Comparison of ENCODE assay signal across 8 cellular contexts in the genomic region with DNA sequence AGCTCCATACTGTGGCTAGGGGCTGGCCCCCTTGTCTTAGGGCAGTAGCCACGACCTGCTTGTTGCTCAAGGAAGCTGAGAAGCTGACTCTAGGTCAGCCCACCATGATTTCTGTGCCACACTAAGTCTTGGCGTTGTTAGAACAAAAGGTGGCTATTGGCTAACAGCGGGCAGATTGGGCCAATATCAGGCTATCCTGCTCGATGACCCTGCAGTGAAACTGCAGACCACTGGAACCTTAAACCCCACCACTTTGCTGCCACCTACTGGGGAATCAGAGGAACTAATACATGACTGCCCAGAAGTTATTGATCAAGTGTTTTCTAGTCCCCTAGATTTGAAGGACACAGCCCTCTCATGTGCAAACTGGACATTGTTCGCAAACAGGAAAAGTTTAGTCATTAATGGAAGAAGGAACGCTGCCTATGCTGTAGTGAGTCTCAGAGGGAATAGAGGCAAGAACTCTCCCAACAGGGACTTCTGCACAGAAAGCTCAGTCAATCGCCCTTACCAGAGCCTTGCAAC. TPM values are rescaled to one million over a fixed set of nuclear protein-coding genes. Genes with fewer than 3 reads are reported as not detected.
DNase-seq lines count a peak whose midpoint lies in the region; ATAC-seq and TF ChIP-seq lines count a peak whose summit lies in the region.

No MANE protein-coding gene starts in this region.

- DNase-seq in BE2C (peak; percentile 76), NCI-H2227 treated with DMSO at 0.1 percent for 48 hours (lab: John Stamatoyannopoulos, UW) (peak; percentile 45), epithelial cell of esophagus (ENCODE audit: low read depth) (peak; percentile 54), GM19238 (ENCODE audit: insufficient read length, low spot score) (no peak)
- peak; percentile 18 to 23 for DNase-seq in activated CD4-positive, alpha-beta T cell treated with anti-CD3 and anti-CD28 coated beads, Interleukin-2, amount 50 U/mL, for 4 hours

- H3K4me1 Mint-ChIP-seq in nephron, result peaks cover 75% of the 10 kb centered on the region

- H3K4me1 ChIP-seq in BE2C, result peaks cover 30% of the 10 kb centered on the region

- no peaks in the 10 kb centered on the region for H3K9me3 Mint-ChIP-seq in nephron

- H3K9me3 ChIP-seq in BE2C, result no peaks in the 10 kb centered on the region

- no peak overlapping the region for H3K4me3 Mint-ChIP-seq in nephron

- H3K27me3 Mint-ChIP-seq in nephron (ENCODE audit: low read depth), result no peaks in the 10 kb centered on the region

- TF ChIP-seq CTCF in BE2C (IDR thresholded peaks at IDR 0.05; ENCODE audit: low read depth, low read length), result peak; percentile 88
- peak; percentile 82 for TF ChIP-seq CTCF in epithelial cell of esophagus (IDR thresholded peaks at IDR 0.05; ENCODE audit: insufficient read depth, low read depth, low read length, missing control alignments)
- peak; percentile 64 to 76 (median 65) for TF ChIP-seq CTCF in nephron (IDR thresholded peaks at IDR 0.05; ENCODE audit: unreplicated experiment in 3 of 3)

- peaks cover 21% of the 10 kb centered on the region for H3K27me3 ChIP-seq in BE2C

- no peaks in the 10 kb centered on the region for H3K36me3 Mint-ChIP-seq in nephron (ENCODE audit: low read depth)

- H3K27ac Mint-ChIP-seq in nephron, result peak overlapping the region in 2 of 3 experiments; percentile 37 to 66

- ATAC-seq in GM18858 (IDR thresholded peaks at IDR 0.05; ENCODE audit: unreplicated experiment) (peak; percentile 45), HG02943 (IDR thresholded peaks at IDR 0.05; ENCODE audit: low read depth, unreplicated experiment) (peak; percentile 70)

- H3K4me3 ChIP-seq in BE2C (ENCODE audit: low read depth, low read length) (no peak overlapping the region), epithelial cell of esophagus (ENCODE audit: low read length) (no peak overlapping the region)

- H3K36me3 ChIP-seq in BE2C, result no peaks in the 10 kb centered on the region

RNA-seq across cellular contexts. Expression of a gene that starts 17.0 kb away (rescaled TPM):
- 77.7 TPM for polyA plus RNA-seq in BE2C (2012; ENCODE audit: insufficient read depth, insufficient read length, low read depth)
